27 cellular contexts compared by ENCODE assay signal in the genomic region with DNA sequence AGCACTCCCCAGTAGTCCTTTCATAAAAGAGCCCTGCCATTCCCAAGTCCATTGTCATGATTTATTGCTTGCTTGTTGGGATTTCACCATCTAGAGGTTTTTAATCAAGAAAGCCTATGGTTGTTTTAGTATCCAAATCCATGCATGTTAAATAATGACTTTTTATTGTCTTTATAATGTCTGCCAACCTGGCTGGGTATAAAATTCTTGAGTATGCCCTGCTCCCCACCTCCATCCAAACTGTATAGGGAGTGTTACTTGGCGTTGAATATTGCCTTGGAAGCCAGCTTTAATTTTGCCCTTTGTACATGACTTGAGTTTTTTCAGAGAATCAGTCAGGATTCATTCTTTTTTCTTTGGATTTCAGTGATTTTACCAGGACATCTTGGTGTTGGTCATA.
"Had no signal": no experiment of that assay in that cellular context is flagged by ENCODE, and none has a peak within 500 bp of the region (broad histone marks: within the 10 kb centered on the region; RNA-seq: fewer than 3 reads in every experiment).

No MANE protein-coding gene starts in this region.

- H3K9me3 ChIP-seq: colonic mucosa, esophagus squamous epithelium had no signal

- H3K4me3 ChIP-seq: colonic mucosa, coronary artery, dorsolateral prefrontal cortex, esophagus muscularis mucosa, esophagus squamous epithelium, gastrocnemius medialis, gastroesophageal sphincter, heart left ventricle, heart right ventricle had no signal

- ATAC-seq: effector memory CD8-positive, alpha-beta T cell; esophagus mucosa; foreskin keratinocyte; gastrocnemius medialis; gastroesophageal sphincter; heart left ventricle; heart right ventricle had no signal

- DNase-seq: colonic mucosa; cortex of kidney; dermis blood vessel endothelial cell; dorsolateral prefrontal cortex; effector CD4-positive, alpha-beta T cell; effector CD8-positive, alpha-beta T cell; effector memory CD8-positive, alpha-beta T cell; endodermal cell; erythroblast; esophagus squamous epithelium; foreskin fibroblast; foreskin keratinocyte; foreskin melanocyte; gastrocnemius medialis; glutamatergic neuron; head of caudate nucleus; heart left ventricle; heart right ventricle had no signal

- H3K4me1 ChIP-seq: colonic mucosa, esophagus muscularis mucosa, esophagus squamous epithelium, foreskin keratinocyte, gastrocnemius medialis, gastroesophageal sphincter had no signal

- H3K27ac ChIP-seq: colonic mucosa, coronary artery, dorsolateral prefrontal cortex, epithelial cell of prostate, esophagus muscularis mucosa, esophagus squamous epithelium, foreskin keratinocyte, gastrocnemius medialis, gastroesophageal sphincter, heart left ventricle, heart right ventricle had no signal

- H3K36me3 ChIP-seq: colonic mucosa, esophagus muscularis mucosa, esophagus squamous epithelium, gastrocnemius medialis, gastroesophageal sphincter, heart left ventricle, heart right ventricle had no signal

- FAIRE-seq: colon, endometrium, endothelial cell of umbilical vein, frontal cortex had no signal

- H3K27me3 ChIP-seq: colonic mucosa, dorsolateral prefrontal cortex, esophagus muscularis mucosa, esophagus squamous epithelium, foreskin keratinocyte, gastrocnemius medialis, gastroesophageal sphincter, heart left ventricle, heart right ventricle had no signal
